Comparison of ENCODE assay signal across 19 cellular contexts in the genomic region with DNA sequence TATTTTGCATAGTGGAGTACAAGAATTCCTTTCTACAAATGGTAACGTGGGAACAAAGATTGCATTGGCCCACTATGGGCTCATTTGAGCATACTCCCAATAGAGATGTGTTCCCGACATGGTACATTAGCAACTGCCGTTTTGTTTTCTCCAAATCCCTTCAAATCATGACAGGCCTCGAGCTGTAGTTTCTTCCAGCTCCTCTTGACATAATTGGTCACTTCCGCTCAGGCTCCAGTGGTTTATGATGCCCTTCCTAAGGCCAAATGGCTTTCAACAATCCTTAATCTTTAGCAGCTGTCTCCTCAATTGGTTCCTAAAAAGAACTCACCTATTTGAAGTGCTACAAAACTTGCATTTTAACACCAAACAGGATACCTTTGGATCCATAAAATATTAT.
"Had no signal": no experiment of that assay in that cellular context is flagged by ENCODE, and none has a peak within 500 bp of the region (broad histone marks: within the 10 kb centered on the region; RNA-seq: fewer than 3 reads in every experiment).

No MANE protein-coding gene starts in this region.

- H3K9me3 Mint-ChIP-seq: activated CD4-positive, alpha-beta memory T cell treated with anti-CD3 and anti-CD28 coated beads, Interleukin-2, amount 10 ng/mL, durations not matched to agents 7 days and 5 days; central memory CD8-positive, alpha-beta T cell had no signal

- H3K27ac Mint-ChIP-seq: activated naive CD4-positive, alpha-beta T cell treated with anti-CD3 and anti-CD28 coated beads, Interleukin-2, amount 50 U/mL, for 72 hours had no signal

- H3K4me1 ChIP-seq: esophagus squamous epithelium, uterus had no signal

- DNase-seq: activated CD8-positive, alpha-beta memory T cell treated with anti-CD3 and anti-CD28 coated beads, Interleukin-2, amount 50 U/mL, for 4 hours; activated gamma-delta T cell; brain microvascular endothelial cell; effector CD4-positive, alpha-beta T cell; esophagus squamous epithelium; foreskin fibroblast; posterior cingulate gyrus; stimulated activated CD4-positive, alpha-beta T cell treated with anti-CD3 and anti-CD28 coated beads, Interleukin-4, amount 100 ng/mL, for 1 hour; stimulated activated naive CD4-positive, alpha-beta T cell; uterus; WERI-Rb-1 had no signal

- FAIRE-seq: endothelial cell of umbilical vein had no signal

- H3K27me3 Mint-ChIP-seq: central memory CD8-positive, alpha-beta T cell had no signal

- H3K36me3 ChIP-seq: brain microvascular endothelial cell, esophagus squamous epithelium, tibial nerve, uterus, WERI-Rb-1 had no signal

- H3K36me3 Mint-ChIP-seq: activated naive CD4-positive, alpha-beta T cell treated with anti-CD3 and anti-CD28 coated beads, Interleukin-2, amount 50 U/mL, for 72 hours; naive thymus-derived CD4-positive, alpha-beta T cell had no signal

- H3K4me3 ChIP-seq: coronary artery, esophagus squamous epithelium, skin epidermis, tibial nerve, uterus had no signal

- H3K27ac ChIP-seq: brain microvascular endothelial cell, coronary artery, esophagus squamous epithelium, skin epidermis, tibial nerve, uterus, WERI-Rb-1 had no signal

- H3K9me3 ChIP-seq: esophagus squamous epithelium, tibial nerve, uterus had no signal

- H3K4me3 Mint-ChIP-seq: central memory CD8-positive, alpha-beta T cell had no signal

- ATAC-seq: naive thymus-derived CD4-positive, alpha-beta T cell had no signal
